18 cellular contexts compared by ENCODE assay signal in the genomic region with DNA sequence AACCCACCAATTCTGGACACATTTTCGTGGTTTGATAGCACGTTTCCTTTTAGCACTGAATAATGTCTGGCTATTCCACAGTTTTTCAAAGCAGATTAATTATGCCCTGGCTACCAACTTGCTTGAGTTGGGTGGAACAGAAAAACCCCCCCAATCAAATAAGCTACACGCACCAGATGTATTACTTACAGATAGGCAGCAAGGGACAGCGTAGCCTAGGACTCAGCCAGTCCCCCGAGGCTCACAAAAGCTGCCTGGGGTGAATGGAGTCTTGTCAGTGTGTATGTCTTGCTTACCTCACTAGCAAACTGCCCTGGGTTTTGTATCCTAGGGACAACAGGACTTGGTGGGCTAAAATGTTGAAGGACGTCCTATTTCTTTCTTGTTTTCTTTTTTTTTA. TPM values are rescaled to one million over a fixed set of nuclear protein-coding genes. Genes with fewer than 3 reads are reported as not detected.
DNase-seq lines count a peak whose midpoint lies in the region; ATAC-seq, FAIRE-seq and TF ChIP-seq lines count a peak whose summit lies in the region.
"Had no signal": no experiment of that assay in that cellular context is flagged by ENCODE, and none has a peak within 500 bp of the region (broad histone marks: within the 10 kb centered on the region; RNA-seq: fewer than 3 reads in every experiment).

No MANE protein-coding gene starts in this region.

- H3K9me2 ChIP-seq in Loucy (replicated peaks; ENCODE audit: low read depth, low read length) = no peaks in the 10 kb centered on the region

- H3K4me1 Mint-ChIP-seq in neural crest cell = peaks cover 9% of the 10 kb centered on the region
- H3K4me1 Mint-ChIP-seq: activated CD8-positive, alpha-beta memory T cell treated with anti-CD3 and anti-CD28 coated beads, Interleukin-2, amount 10 ng/mL, durations not matched to agents 7 days and 5 days; memory B cell had no signal

- H3K4me3 ChIP-seq in AG10803 (ENCODE audit: low read length) (peak overlapping the region; percentile 45), Loucy (ENCODE audit: low read length, poor library complexity, severe bottlenecking) (no peak overlapping the region), K562 (no peak overlapping the region), adrenal gland (no peak overlapping the region)

- no peak for TF ChIP-seq CTCF in AG10803 (conservative IDR thresholded peaks at IDR 0.05; ENCODE audit: low read length)
- TF ChIP-seq CTCF in Loucy (conservative IDR thresholded peaks at IDR 0.05; ENCODE audit: low read length) = no peak
- no peak for TF ChIP-seq CTCF in K562 (IDR thresholded peaks at IDR 0.05 in 2 of 3, conservative IDR thresholded peaks at IDR 0.05 in 1 of 3; ENCODE audit: insufficient read depth in 2 of 3, low read depth in 1 of 3, low read length in 3 of 3)
- no peak for TF ChIP-seq CTCF in neural crest cell (conservative IDR thresholded peaks at IDR 0.05)
- TF ChIP-seq CTCF in adrenal gland (IDR thresholded peaks at IDR 0.05) = no peak

- CTCF ChIA-PET in K562 (lab: Yijun Ruan, JAX; ENCODE audit: low intra/inter-chr PET ratio) = no interaction called here

- TF ChIP-seq POLR2A in K562 (conservative IDR thresholded peaks at IDR 0.05) = no peak
- no peak for TF ChIP-seq POLR2A in adrenal gland (IDR thresholded peaks at IDR 0.05)

- intact Hi-C loops in K562 (cut with micrococcal nuclease) (no loop called here), adrenal gland (cut with DNase I) (no loop called here)

- BruUV-seq in K562 (replicated peaks; lab: Mats Ljungman, UMichigan) = no TSS peak

- no peak for DNase-seq in AG10803 (ENCODE audit: low read depth)
- no peak for DNase-seq in K562 (ENCODE audit: extremely low read depth in 1 of 4, low spot score in 3 of 4)
- DNase-seq in neural crest cell (ENCODE audit: low read depth, low spot score) = no peak
- no peak for DNase-seq in G401 (ENCODE audit: low spot score)
- DNase-seq in adrenal gland = no peak
- DNase-seq: activated CD8-positive, alpha-beta memory T cell treated with anti-CD3 and anti-CD28 coated beads, Interleukin-2, amount 10 ng/mL, durations not matched to agents 7 days and 5 days; AML-193; brain microvascular endothelial cell; DMS 273 treated with DMSO at 0.1 percent for 48 hours; NCI-H2029; NCI-H510A treated with DMSO at 0.1 percent for 48 hours; occipital lobe; stimulated activated CD4-positive, alpha-beta T cell treated with anti-CD3 and anti-CD28 coated beads, Interleukin-4, amount 100 ng/mL, for 4 hours had no signal

- no peaks in the 10 kb centered on the region for H3K27me3 Mint-ChIP-seq in neural crest cell (ENCODE audit: low read depth)

- H3K4me2 ChIP-seq in Loucy (ENCODE audit: low read depth, low read length, poor library complexity, severe bottlenecking) = peak overlapping the region; percentile 6
- no peak overlapping the region for H3K4me2 ChIP-seq in K562 (ENCODE audit: insufficient read depth, low read length)

- H3K36me3 Mint-ChIP-seq in neural crest cell (ENCODE audit: low read depth) = peaks cover 8% of the 10 kb centered on the region
- H3K36me3 Mint-ChIP-seq: activated CD8-positive, alpha-beta memory T cell treated with anti-CD3 and anti-CD28 coated beads, Interleukin-2, amount 10 ng/mL, durations not matched to agents 7 days and 5 days had no signal

- no peaks in the 10 kb centered on the region for H3K27me3 ChIP-seq in Loucy (ENCODE audit: insufficient read depth, low read length, poor library complexity, severe bottlenecking)
- H3K27me3 ChIP-seq in K562 (ENCODE audit: control insufficient read depth in 2 of 2, insufficient read depth in 2 of 2, low read length in 2 of 2) = peaks cover 3 to 12% of the 10 kb centered on the region in 2 experiments; a peak in 3 of 5 replicates
- no peaks in the 10 kb centered on the region for H3K27me3 ChIP-seq in adrenal gland
- H3K27me3 ChIP-seq: brain microvascular endothelial cell had no signal

- H3K4me1 ChIP-seq in Loucy (ENCODE audit: insufficient read depth, low read length, poor library complexity, severe bottlenecking) (no peaks in the 10 kb centered on the region), K562 (replicated peaks in 1 of 2; ENCODE audit: control insufficient read depth in 2 of 2, insufficient read depth in 2 of 2, low read length in 2 of 2) (peaks cover 0 to 11% of the 10 kb centered on the region in 2 experiments; a peak in 2 of 5 replicates), adrenal gland (replicated peaks in 1 of 2) (no peaks in the 10 kb centered on the region)

- H3K79me2 ChIP-seq in Loucy (ENCODE audit: insufficient read depth, low read length) (no peaks in the 10 kb centered on the region), K562 (ENCODE audit: control insufficient read depth, insufficient read depth, low read length) (no peaks in the 10 kb centered on the region)

- H3K9me1 ChIP-seq in K562 (ENCODE audit: control insufficient read depth, insufficient read depth, low read length) = no peaks in the 10 kb centered on the region

- H3K9ac ChIP-seq in Loucy (ENCODE audit: low read depth, low read length, poor library complexity, severe bottlenecking) (no peak overlapping the region), K562 (ENCODE audit: insufficient read depth in 1 of 2, low read depth in 2 of 2, low read length in 2 of 2) (no peak overlapping the region)

- TF ChIP-seq RAD21 in K562 (CRISPR knock-in tag; conservative IDR thresholded peaks at IDR 0.05 in 1 of 2, IDR thresholded peaks at IDR 0.05 in 1 of 2) = no peak

- POLR2A ChIA-PET in K562 (lab: Yijun Ruan, JAX) = interaction anchor here (1.7 kb wide), 1 partner anchor 10 kb away, joined by 5 read pairs; no protein-coding TSS in a partner anchor

- H3K4me3 Mint-ChIP-seq in neural crest cell = no peak overlapping the region
- H3K4me3 Mint-ChIP-seq: activated CD8-positive, alpha-beta memory T cell treated with anti-CD3 and anti-CD28 coated beads, Interleukin-2, amount 10 ng/mL, durations not matched to agents 7 days and 5 days; memory B cell had no signal

- FAIRE-seq in K562 (lab: Jason Lieb, UNC) = no peak
- FAIRE-seq: islet of Langerhans had no signal

- H3K27ac ChIP-seq in K562 (ENCODE audit: extremely low read depth, low read depth, low read length) (no peak overlapping the region), adrenal gland (peak overlapping the region in 1 of 5 donors; percentile 26)
- H3K27ac ChIP-seq: brain microvascular endothelial cell had no signal

- peaks cover 9% of the 10 kb centered on the region for H3K9me3 Mint-ChIP-seq in neural crest cell

- H3K9me3 ChIP-seq in Loucy (ENCODE audit: insufficient read depth, low read depth, low read length) (peaks cover 5% of the 10 kb centered on the region; the same call in 1 of the 2 replicates), K562 (replicated peaks; ENCODE audit: control insufficient read depth, insufficient read depth, low read depth, low read length) (peaks cover 5% of the 10 kb centered on the region), adrenal gland (replicated peaks in 1 of 3) (no peaks in the 10 kb centered on the region)

- no peaks in the 10 kb centered on the region for H3K36me3 ChIP-seq in Loucy (ENCODE audit: insufficient read depth, low read length)
- H3K36me3 ChIP-seq in K562 (ENCODE audit: control insufficient read depth, insufficient read depth, low read length) = no peaks in the 10 kb centered on the region
- no peaks in the 10 kb centered on the region for H3K36me3 ChIP-seq in adrenal gland (replicated peaks in 1 of 2)
- H3K36me3 ChIP-seq: brain microvascular endothelial cell had no signal

- no peak overlapping the region for H2AFZ ChIP-seq in Loucy (ENCODE audit: low read length)
- 0 out of 2 replicates have a peak overlapping the region, but pooled peaks have one; percentile 68 for H2AFZ ChIP-seq in K562 (ENCODE audit: low read depth, low read length)

- TF ChIP-seq EP300 in K562 (IDR thresholded peaks at IDR 0.05; ENCODE audit: low read length) = no peak

- in situ Hi-C loops in K562 (cut with MboI) = no loop called here
- in situ Hi-C loops in G401 (cut with HindIII; ENCODE audit: low sequenced_read_pairs) = no loop called here

- ATAC-seq in K562 (no peak), GM21529 (IDR thresholded peaks at IDR 0.05; ENCODE audit: unreplicated experiment) (no peak), GM19455 (IDR thresholded peaks at IDR 0.05; ENCODE audit: unreplicated experiment) (no peak)
- ATAC-seq: activated CD8-positive, alpha-beta memory T cell treated with anti-CD3 and anti-CD28 coated beads, Interleukin-2, amount 10 ng/mL, durations not matched to agents 7 days and 5 days had no signal

- H4K20me1 ChIP-seq in Loucy (ENCODE audit: insufficient read depth, low read length, poor library complexity, severe bottlenecking) (no peaks in the 10 kb centered on the region), K562 (replicated peaks; ENCODE audit: control insufficient read depth, insufficient read depth, low read length) (no peaks in the 10 kb centered on the region)

- WGBS in K562 (ENCODE audit: insufficient coverage, low coverage, missing lambda C conversion rate) = 8% methylated on average over 6 of the region's 6 CpGs
- WGBS in adrenal gland, 4 donors = 46 to 67% (median 64%) methylated on average over 6 of the region's 6 CpGs

- peak overlapping the region; percentile 39 for H3K27ac Mint-ChIP-seq in neural crest cell (ENCODE audit: unreplicated experiment)
- H3K27ac Mint-ChIP-seq: activated CD8-positive, alpha-beta memory T cell treated with anti-CD3 and anti-CD28 coated beads, Interleukin-2, amount 10 ng/mL, durations not matched to agents 7 days and 5 days; memory B cell had no signal

- H3F3A ChIP-seq in Loucy (ENCODE audit: low read depth) = no peaks in the 10 kb centered on the region

RNA-seq across cellular contexts. Expression of a gene that starts 12.2 kb away (rescaled TPM):
- total RNA-seq in K562 (2011; cell fraction: chromatin; rRNA removed; ENCODE audit: low replicate concordance) = 1.3 and 4.1 TPM in 2 replicates
- 7.2 and 8.2 TPM in 2 replicates for total RNA-seq in K562 (2011; cell fraction: nucleolus; rRNA removed)
- total RNA-seq in K562 (2011; cell fraction: nucleoplasm; rRNA removed) = 2.8 and 3.5 TPM in 2 replicates
- 1.1 and 1.2 TPM in 2 replicates for total RNA-seq in K562 (2014; rRNA removed)
- total RNA-seq in K562 (2014; rRNA removed; fragmentation: Illumina TruSeq; extraction: Trizol) = 0.10 and 0.11 TPM in 2 replicates
- total RNA-seq in K562 (2015; rRNA removed; fragmentation: Illumina TruSeq; extraction: Trizol) = 0.68 and 1.1 TPM in 2 replicates
- total RNA-seq in K562 (2021) = 3.5 and 3.7 TPM in 2 replicates
- polyA plus RNA-seq in K562 (2011; rRNA removed) = 1.8 and 3.1 TPM in 2 replicates
- polyA plus RNA-seq in K562 (2011; cell fraction: cytosol; rRNA removed) = 6.1 and 11.5 TPM in 2 replicates
- polyA plus RNA-seq in K562 (2011; cell fraction: nucleus; rRNA removed) = 4.8 and 5.5 TPM in 2 replicates
- polyA plus RNA-seq in K562 (2012) = 2.8 and 5.2 TPM in 2 replicates
- polyA plus RNA-seq in K562 (2014; fragmentation: Illumina TruSeq; extraction: Trizol) = 0.31 and 1.5 TPM in 2 replicates
- polyA plus RNA-seq in K562 (2014; fragmentation: Nextera tagmentation; extraction: Ambion mirVana) = under 1 TPM in 1 of 2 experiments, not detected in 1; 0.03 TPM
- polyA plus RNA-seq in K562 (2014; rRNA removed) = 2.1 and 4.5 TPM in 2 replicates
- polyA minus RNA-seq in K562 (2011; rRNA and poly(A)+ RNA removed) = 1.1 and 2.1 TPM in 2 replicates
- polyA minus RNA-seq in K562 (2011; cell fraction: cytosol; rRNA and poly(A)+ RNA removed) = 4.9 and 6.1 TPM in 2 replicates
- 2.3 and 3.8 TPM in 2 replicates for polyA minus RNA-seq in K562 (2011; cell fraction: nucleus; rRNA and poly(A)+ RNA removed)
- 93.5 and 96.2 TPM in 2 replicates for total RNA-seq in neural crest cell
- total RNA-seq in G401 (2014; rRNA removed; shearing (Covaris generic)) = 121 and 131 TPM in 2 replicates
- 1 to 10 TPM; 2.3 to 9.1 (median 3.4) TPM for total RNA-seq in adrenal gland
- 1 to 10 TPM in 2 of 3 donors, under 1 TPM in 1; 0.18 to 2.7 (median 2.3) TPM for polyA plus RNA-seq in adrenal gland
